ENCODE assay signal across 1 cellular context in the genomic region with DNA sequence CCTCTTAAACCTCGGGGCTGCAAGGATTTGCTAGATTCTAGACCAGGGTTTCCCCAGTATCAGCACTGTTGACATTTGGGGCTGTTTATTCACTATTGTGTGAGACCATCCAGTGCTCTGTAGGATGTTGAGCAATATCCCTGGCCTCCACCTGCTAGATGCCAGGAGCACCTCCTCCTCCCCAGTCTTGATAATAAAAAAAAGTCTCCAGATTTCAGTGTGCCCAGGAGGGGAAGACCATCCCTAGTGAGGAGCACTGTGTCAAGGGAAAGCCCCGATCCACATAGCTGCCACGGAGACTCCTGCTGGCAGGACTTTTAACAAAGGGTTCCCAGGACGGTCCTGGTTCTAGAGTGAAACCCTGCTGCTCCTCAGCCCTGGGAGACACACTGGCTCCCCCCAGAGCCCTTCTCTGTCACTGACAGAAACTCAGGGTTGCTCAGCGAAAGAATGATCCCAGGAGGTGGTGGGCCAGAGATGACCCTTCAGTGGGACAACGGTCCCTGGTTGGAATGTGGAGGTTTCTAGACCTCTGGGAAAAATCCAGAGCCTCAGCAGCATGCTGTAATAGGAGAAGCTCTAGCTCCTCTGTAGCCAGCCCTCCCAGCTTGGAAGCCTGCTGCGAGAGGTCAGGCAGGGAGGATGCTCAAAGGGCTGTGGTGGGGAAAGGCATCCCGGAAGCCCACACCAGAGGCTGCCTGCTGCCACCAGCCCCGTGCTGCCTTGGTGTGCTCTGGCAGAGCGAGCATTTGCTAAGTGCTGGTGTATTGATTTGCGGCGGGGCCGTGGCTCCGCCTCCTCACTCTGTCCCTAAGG.
TF ChIP-seq lines count a peak whose summit lies in the region.

No MANE protein-coding gene starts in this region.

TF ChIP-seq in HEK293, 187 proteins besides CTCF, POLR2A, EP300 and RAD21 (continued from another document):
- peak; percentile 53; the same call in 1 of the 2 replicates for TF ChIP-seq MYNN (tag by site-specific recombination; IDR thresholded peaks at IDR 0.05; ENCODE audit: borderline replicate concordance)
- no peak for TF ChIP-seq ZNF416 (tag by site-specific recombination; IDR thresholded peaks at IDR 0.05)
- no peak for TF ChIP-seq ZNF169 (tag by site-specific recombination; IDR thresholded peaks at IDR 0.05)
- no peak for TF ChIP-seq KLF1 (tag by site-specific recombination; IDR thresholded peaks at IDR 0.05)
- TF ChIP-seq ZNF335 (tag by site-specific recombination; conservative IDR thresholded peaks at IDR 0.05): no peak
- peak; percentile 86 for TF ChIP-seq OSR2 (tag by site-specific recombination; IDR thresholded peaks at IDR 0.05)
- TF ChIP-seq FEZF1 (tag by site-specific recombination; IDR thresholded peaks at IDR 0.05): no peak
- no peak for TF ChIP-seq GLI2 (tag by site-specific recombination; IDR thresholded peaks at IDR 0.05; ENCODE audit: borderline replicate concordance, low read depth)
- TF ChIP-seq ZNF629 (tag by site-specific recombination; IDR thresholded peaks at IDR 0.05): no peak
- TF ChIP-seq, protein P1, sequence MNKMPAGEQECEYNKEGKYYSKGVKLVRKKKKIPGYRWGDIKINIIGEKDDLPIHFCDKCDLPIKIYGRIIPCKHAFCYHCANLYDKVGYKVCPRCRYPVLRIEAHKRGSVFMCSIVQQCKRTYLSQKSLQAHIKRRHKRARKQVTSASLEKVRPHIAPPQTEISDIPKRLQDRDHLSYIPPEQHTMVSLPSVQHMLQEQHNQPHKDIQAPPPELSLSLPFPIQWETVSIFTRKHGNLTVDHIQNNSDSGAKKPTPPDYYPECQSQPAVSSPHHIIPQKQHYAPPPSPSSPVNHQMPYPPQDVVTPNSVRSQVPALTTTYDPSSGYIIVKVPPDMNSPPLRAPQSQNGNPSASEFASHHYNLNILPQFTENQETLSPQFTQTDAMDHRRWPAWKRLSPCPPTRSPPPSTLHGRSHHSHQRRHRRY (tag by site-specific recombination; IDR thresholded peaks at IDR 0.05): no peak
- no peak for TF ChIP-seq GFI1B (tag by site-specific recombination; IDR thresholded peaks at IDR 0.05)
- no peak for TF ChIP-seq ZNF175 (tag by site-specific recombination; IDR thresholded peaks at IDR 0.05)
- TF ChIP-seq SP2 (tag by site-specific recombination; IDR thresholded peaks at IDR 0.05): no peak
- no peak for TF ChIP-seq ZFP3 (tag by site-specific recombination; IDR thresholded peaks at IDR 0.05; ENCODE audit: low read depth)
- no peak for TF ChIP-seq ZNF596 (tag by site-specific recombination; IDR thresholded peaks at IDR 0.05)
- no peak for TF ChIP-seq ZNF140 (tag by site-specific recombination; IDR thresholded peaks at IDR 0.05)
- peak; percentile 71; the same call in 1 of the 2 replicates for TF ChIP-seq ZNF600 (tag by site-specific recombination; IDR thresholded peaks at IDR 0.05)
- TF ChIP-seq, protein P2, sequence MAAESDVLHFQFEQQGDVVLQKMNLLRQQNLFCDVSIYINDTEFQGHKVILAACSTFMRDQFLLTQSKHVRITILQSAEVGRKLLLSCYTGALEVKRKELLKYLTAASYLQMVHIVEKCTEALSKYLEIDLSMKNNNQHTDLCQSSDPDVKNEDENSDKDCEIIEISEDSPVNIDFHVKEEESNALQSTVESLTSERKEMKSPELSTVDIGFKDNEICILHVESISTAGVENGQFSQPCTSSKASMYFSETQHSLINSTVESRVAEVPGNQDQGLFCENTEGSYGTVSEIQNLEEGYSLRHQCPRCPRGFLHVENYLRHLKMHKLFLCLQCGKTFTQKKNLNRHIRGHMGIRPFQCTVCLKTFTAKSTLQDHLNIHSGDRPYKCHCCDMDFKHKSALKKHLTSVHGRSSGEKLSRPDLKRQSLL (tag by site-specific recombination; IDR thresholded peaks at IDR 0.05): peak; percentile 53; the same call in 1 of the 2 replicates
- no peak for TF ChIP-seq ZNF133 (tag by site-specific recombination; IDR thresholded peaks at IDR 0.05)
- peak; percentile 64; the same call in 1 of the 2 replicates for TF ChIP-seq ZNF394 (tag by site-specific recombination; IDR thresholded peaks at IDR 0.05; ENCODE audit: borderline replicate concordance)
- TF ChIP-seq RBAK (tag by site-specific recombination; IDR thresholded peaks at IDR 0.05): no peak
- TF ChIP-seq, protein P3, sequence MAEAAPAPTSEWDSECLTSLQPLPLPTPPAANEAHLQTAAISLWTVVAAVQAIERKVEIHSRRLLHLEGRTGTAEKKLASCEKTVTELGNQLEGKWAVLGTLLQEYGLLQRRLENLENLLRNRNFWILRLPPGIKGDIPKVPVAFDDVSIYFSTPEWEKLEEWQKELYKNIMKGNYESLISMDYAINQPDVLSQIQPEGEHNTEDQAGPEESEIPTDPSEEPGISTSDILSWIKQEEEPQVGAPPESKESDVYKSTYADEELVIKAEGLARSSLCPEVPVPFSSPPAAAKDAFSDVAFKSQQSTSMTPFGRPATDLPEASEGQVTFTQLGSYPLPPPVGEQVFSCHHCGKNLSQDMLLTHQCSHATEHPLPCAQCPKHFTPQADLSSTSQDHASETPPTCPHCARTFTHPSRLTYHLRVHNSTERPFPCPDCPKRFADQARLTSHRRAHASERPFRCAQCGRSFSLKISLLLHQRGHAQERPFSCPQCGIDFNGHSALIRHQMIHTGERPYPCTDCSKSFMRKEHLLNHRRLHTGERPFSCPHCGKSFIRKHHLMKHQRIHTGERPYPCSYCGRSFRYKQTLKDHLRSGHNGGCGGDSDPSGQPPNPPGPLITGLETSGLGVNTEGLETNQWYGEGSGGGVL (tag by site-specific recombination; IDR thresholded peaks at IDR 0.05): no peak; the same call in 1 of the 2 replicates
- TF ChIP-seq, protein P4, sequence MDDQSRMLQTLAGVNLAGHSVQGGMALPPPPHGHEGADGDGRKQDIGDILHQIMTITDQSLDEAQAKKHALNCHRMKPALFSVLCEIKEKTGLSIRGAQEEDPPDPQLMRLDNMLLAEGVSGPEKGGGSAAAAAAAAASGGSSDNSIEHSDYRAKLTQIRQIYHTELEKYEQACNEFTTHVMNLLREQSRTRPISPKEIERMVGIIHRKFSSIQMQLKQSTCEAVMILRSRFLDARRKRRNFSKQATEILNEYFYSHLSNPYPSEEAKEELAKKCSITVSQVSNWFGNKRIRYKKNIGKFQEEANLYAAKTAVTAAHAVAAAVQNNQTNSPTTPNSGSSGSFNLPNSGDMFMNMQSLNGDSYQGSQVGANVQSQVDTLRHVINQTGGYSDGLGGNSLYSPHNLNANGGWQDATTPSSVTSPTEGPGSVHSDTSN (CRISPR knock-in tag; IDR thresholded peaks at IDR 0.05): no peak
- TF ChIP-seq, protein P5, sequence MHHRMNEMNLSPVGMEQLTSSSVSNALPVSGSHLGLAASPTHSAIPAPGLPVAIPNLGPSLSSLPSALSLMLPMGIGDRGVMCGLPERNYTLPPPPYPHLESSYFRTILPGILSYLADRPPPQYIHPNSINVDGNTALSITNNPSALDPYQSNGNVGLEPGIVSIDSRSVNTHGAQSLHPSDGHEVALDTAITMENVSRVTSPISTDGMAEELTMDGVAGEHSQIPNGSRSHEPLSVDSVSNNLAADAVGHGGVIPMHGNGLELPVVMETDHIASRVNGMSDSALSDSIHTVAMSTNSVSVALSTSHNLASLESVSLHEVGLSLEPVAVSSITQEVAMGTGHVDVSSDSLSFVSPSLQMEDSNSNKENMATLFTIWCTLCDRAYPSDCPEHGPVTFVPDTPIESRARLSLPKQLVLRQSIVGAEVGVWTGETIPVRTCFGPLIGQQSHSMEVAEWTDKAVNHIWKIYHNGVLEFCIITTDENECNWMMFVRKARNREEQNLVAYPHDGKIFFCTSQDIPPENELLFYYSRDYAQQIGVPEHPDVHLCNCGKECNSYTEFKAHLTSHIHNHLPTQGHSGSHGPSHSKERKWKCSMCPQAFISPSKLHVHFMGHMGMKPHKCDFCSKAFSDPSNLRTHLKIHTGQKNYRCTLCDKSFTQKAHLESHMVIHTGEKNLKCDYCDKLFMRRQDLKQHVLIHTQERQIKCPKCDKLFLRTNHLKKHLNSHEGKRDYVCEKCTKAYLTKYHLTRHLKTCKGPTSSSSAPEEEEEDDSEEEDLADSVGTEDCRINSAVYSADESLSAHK (tag by site-specific recombination; IDR thresholded peaks at IDR 0.05): peak; percentile 91
- no peak for TF ChIP-seq ZBTB17 (tag by site-specific recombination; IDR thresholded peaks at IDR 0.05)
- TF ChIP-seq ZNF184 (tag by site-specific recombination; IDR thresholded peaks at IDR 0.05): no peak
- TF ChIP-seq, protein P6, sequence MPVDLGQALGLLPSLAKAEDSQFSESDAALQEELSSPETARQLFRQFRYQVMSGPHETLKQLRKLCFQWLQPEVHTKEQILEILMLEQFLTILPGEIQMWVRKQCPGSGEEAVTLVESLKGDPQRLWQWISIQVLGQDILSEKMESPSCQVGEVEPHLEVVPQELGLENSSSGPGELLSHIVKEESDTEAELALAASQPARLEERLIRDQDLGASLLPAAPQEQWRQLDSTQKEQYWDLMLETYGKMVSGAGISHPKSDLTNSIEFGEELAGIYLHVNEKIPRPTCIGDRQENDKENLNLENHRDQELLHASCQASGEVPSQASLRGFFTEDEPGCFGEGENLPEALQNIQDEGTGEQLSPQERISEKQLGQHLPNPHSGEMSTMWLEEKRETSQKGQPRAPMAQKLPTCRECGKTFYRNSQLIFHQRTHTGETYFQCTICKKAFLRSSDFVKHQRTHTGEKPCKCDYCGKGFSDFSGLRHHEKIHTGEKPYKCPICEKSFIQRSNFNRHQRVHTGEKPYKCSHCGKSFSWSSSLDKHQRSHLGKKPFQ (tag by site-specific recombination; IDR thresholded peaks at IDR 0.05): no peak
- TF ChIP-seq ZNF549 (tag by site-specific recombination; IDR thresholded peaks at IDR 0.05): no peak
- TF ChIP-seq ZNF670 (tag by site-specific recombination; IDR thresholded peaks at IDR 0.05; ENCODE audit: low read depth): no peak
- TF ChIP-seq, protein P7, sequence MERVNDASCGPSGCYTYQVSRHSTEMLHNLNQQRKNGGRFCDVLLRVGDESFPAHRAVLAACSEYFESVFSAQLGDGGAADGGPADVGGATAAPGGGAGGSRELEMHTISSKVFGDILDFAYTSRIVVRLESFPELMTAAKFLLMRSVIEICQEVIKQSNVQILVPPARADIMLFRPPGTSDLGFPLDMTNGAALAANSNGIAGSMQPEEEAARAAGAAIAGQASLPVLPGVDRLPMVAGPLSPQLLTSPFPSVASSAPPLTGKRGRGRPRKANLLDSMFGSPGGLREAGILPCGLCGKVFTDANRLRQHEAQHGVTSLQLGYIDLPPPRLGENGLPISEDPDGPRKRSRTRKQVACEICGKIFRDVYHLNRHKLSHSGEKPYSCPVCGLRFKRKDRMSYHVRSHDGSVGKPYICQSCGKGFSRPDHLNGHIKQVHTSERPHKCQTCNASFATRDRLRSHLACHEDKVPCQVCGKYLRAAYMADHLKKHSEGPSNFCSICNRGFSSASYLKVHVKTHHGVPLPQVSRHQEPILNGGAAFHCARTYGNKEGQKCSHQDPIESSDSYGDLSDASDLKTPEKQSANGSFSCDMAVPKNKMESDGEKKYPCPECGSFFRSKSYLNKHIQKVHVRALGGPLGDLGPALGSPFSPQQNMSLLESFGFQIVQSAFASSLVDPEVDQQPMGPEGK (tag by site-specific recombination; IDR thresholded peaks at IDR 0.05): peak; percentile 41; the same call in 1 of the 2 replicates
- TF ChIP-seq, protein P8, sequence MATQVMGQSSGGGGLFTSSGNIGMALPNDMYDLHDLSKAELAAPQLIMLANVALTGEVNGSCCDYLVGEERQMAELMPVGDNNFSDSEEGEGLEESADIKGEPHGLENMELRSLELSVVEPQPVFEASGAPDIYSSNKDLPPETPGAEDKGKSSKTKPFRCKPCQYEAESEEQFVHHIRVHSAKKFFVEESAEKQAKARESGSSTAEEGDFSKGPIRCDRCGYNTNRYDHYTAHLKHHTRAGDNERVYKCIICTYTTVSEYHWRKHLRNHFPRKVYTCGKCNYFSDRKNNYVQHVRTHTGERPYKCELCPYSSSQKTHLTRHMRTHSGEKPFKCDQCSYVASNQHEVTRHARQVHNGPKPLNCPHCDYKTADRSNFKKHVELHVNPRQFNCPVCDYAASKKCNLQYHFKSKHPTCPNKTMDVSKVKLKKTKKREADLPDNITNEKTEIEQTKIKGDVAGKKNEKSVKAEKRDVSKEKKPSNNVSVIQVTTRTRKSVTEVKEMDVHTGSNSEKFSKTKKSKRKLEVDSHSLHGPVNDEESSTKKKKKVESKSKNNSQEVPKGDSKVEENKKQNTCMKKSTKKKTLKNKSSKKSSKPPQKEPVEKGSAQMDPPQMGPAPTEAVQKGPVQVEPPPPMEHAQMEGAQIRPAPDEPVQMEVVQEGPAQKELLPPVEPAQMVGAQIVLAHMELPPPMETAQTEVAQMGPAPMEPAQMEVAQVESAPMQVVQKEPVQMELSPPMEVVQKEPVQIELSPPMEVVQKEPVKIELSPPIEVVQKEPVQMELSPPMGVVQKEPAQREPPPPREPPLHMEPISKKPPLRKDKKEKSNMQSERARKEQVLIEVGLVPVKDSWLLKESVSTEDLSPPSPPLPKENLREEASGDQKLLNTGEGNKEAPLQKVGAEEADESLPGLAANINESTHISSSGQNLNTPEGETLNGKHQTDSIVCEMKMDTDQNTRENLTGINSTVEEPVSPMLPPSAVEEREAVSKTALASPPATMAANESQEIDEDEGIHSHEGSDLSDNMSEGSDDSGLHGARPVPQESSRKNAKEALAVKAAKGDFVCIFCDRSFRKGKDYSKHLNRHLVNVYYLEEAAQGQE (tag by site-specific recombination; IDR thresholded peaks at IDR 0.05): no peak
- no peak for TF ChIP-seq ZNF311 (tag by site-specific recombination; IDR thresholded peaks at IDR 0.05; ENCODE audit: borderline replicate concordance)
- TF ChIP-seq ZSCAN16 (tag by site-specific recombination; IDR thresholded peaks at IDR 0.05): no peak
- no peak for TF ChIP-seq KLF16 (tag by site-specific recombination; IDR thresholded peaks at IDR 0.05)
- TF ChIP-seq ZNF585B (tag by site-specific recombination; IDR thresholded peaks at IDR 0.05): no peak
- TF ChIP-seq SP7 (tag by site-specific recombination; IDR thresholded peaks at IDR 0.05): peak; percentile 88
- TF ChIP-seq ZBTB21 (tag by site-specific recombination; IDR thresholded peaks at IDR 0.05): no peak
- TF ChIP-seq ZNF211 (tag by site-specific recombination; IDR thresholded peaks at IDR 0.05; ENCODE audit: low read depth): no peak
- TF ChIP-seq ZNF777 (tag by site-specific recombination; IDR thresholded peaks at IDR 0.05; ENCODE audit: borderline replicate concordance): no peak
- peak; percentile 38 for TF ChIP-seq ZFHX2 (tag by site-specific recombination; conservative IDR thresholded peaks at IDR 0.05)
- TF ChIP-seq PRDM1 (tag by site-specific recombination; IDR thresholded peaks at IDR 0.05): no peak
- no peak for TF ChIP-seq ZNF274 (IDR thresholded peaks at IDR 0.05; ENCODE audit: low read length)
- TF ChIP-seq ZNF274 (tag by site-specific recombination; IDR thresholded peaks at IDR 0.05; ENCODE audit: borderline replicate concordance): no peak
- no peak for TF ChIP-seq WT1 (tag by site-specific recombination; IDR thresholded peaks at IDR 0.05)
- TF ChIP-seq YY1 (tag by site-specific recombination; IDR thresholded peaks at IDR 0.05): no peak
- TF ChIP-seq ZNF202 (tag by site-specific recombination; IDR thresholded peaks at IDR 0.05; ENCODE audit: borderline replicate concordance): no peak
- TF ChIP-seq ZNF514 (tag by site-specific recombination; IDR thresholded peaks at IDR 0.05): no peak
- TF ChIP-seq, protein P9, sequence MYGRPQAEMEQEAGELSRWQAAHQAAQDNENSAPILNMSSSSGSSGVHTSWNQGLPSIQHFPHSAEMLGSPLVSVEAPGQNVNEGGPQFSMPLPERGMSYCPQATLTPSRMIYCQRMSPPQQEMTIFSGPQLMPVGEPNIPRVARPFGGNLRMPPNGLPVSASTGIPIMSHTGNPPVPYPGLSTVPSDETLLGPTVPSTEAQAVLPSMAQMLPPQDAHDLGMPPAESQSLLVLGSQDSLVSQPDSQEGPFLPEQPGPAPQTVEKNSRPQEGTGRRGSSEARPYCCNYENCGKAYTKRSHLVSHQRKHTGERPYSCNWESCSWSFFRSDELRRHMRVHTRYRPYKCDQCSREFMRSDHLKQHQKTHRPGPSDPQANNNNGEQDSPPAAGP (tag by site-specific recombination; IDR thresholded peaks at IDR 0.05): no peak
- TF ChIP-seq ZNF174 (tag by site-specific recombination; IDR thresholded peaks at IDR 0.05): no peak
TF ChIP-seq in HEK293: peak in this region for 10.
